ENCODE assay signal across 35 cellular contexts in genomic region chrX:56288607-56289006, GRCh38.
"Had no signal": no experiment of that assay in that cellular context is flagged by ENCODE, and none has a peak within 500 bp of the region (broad histone marks: within the 10 kb centered on the region; RNA-seq: fewer than 3 reads in every experiment).

No MANE protein-coding gene starts in this region.

- H3K27me3 ChIP-seq: cardiac muscle cell had no signal

- FAIRE-seq: bronchial epithelial cell, TTC549 had no signal

- H3K4me3 Mint-ChIP-seq: activated B cell treated with CpG ODN at 0.5 μM for 24 hours; activated CD4-positive, alpha-beta memory T cell treated with anti-CD3 and anti-CD28 coated beads for 36 hours; activated CD4-positive, alpha-beta T cell treated with anti-CD3 and anti-CD28 coated beads, Interleukin-2, amount 10 ng/mL, durations not matched to agents 24 days and 14 days; activated CD8-positive, alpha-beta T cell treated with anti-CD3 and anti-CD28 coated beads for 36 hours; activated naive CD4-positive, alpha-beta T cell treated with anti-CD3 and anti-CD28 coated beads for 36 hours; activated naive CD8-positive, alpha-beta T cell treated with anti-CD3 and anti-CD28 coated beads for 36 hours; activated T-cell treated with anti-CD3 and anti-CD28 coated beads, Interleukin-2, amount 50 U/mL, for 4 hours; activated T-cell treated with anti-CD3 and anti-CD28 coated beads, Interleukin-2, amount 50 U/mL, for 72 hours; activated T-helper 1 cell treated with anti-CD3 and anti-CD28 coated beads, Interleukin-12 subunit alpha, Interleukin-12 subunit beta, Interleukin-2, Interleukin-4 antibody, amounts not matched to agents 30 ng/mL and 10 ng/mL and 1 ng/mL, durations not matched to agents 14 hours and 24 hours and 36 hours; activated T-helper 17 cell treated with anti-CD3 and anti-CD28 coated beads, Interleukin-2, amount 50 U/mL, for 72 hours; brain; central memory CD8-positive, alpha-beta T cell; T-helper 2 cell treated with Interferon-gamma antibody and Interleukin-4, amounts not matched to agents 5 μg/mL and 100 μg/mL, for 36 hours had no signal

- H3K4me1 Mint-ChIP-seq: activated B cell treated with CpG ODN at 0.5 μM for 24 hours; activated naive CD8-positive, alpha-beta T cell treated with anti-CD3 and anti-CD28 coated beads for 36 hours; activated T-helper 17 cell treated with anti-CD3 and anti-CD28 coated beads, Interleukin-2, amount 50 U/mL, for 72 hours; brain; central memory CD8-positive, alpha-beta T cell had no signal

- H3K9me3 ChIP-seq: adrenal gland had no signal

- H3K4me1 ChIP-seq: adrenal gland had no signal

- H3K27me3 Mint-ChIP-seq: activated B cell treated with CpG ODN at 0.5 μM for 24 hours; activated CD4-positive, alpha-beta memory T cell treated with anti-CD3 and anti-CD28 coated beads for 36 hours; activated CD4-positive, alpha-beta T cell treated with anti-CD3 and anti-CD28 coated beads, Interleukin-2, amount 10 ng/mL, durations not matched to agents 24 days and 14 days; activated CD8-positive, alpha-beta T cell treated with anti-CD3 and anti-CD28 coated beads for 36 hours; activated naive CD8-positive, alpha-beta T cell treated with anti-CD3 and anti-CD28 coated beads for 36 hours; activated T-helper 17 cell treated with anti-CD3 and anti-CD28 coated beads, Interleukin-2, amount 50 U/mL, for 72 hours; brain had no signal

- H3K36me3 Mint-ChIP-seq: brain had no signal

- H3K4me3 ChIP-seq: adrenal gland, cardiac muscle cell had no signal

- H3K27ac ChIP-seq: adrenal gland, cardiac muscle cell, VCaP had no signal

- DNase-seq: activated B cell treated with CpG ODN at 0.5 μM for 24 hours; activated CD4-positive, alpha-beta memory T cell treated with anti-CD3 and anti-CD28 coated beads for 36 hours; activated CD4-positive, alpha-beta T cell treated with anti-CD3 and anti-CD28 coated beads for 4 hours; activated CD4-positive, alpha-beta T cell treated with anti-CD3 and anti-CD28 coated beads, Interleukin-2, amount 10 ng/mL, durations not matched to agents 24 days and 14 days; activated CD4-positive, alpha-beta T cell treated with anti-CD3 and anti-CD28 coated beads, Interleukin-2, amount 50 U/mL, for 1 hour; activated CD4-positive, alpha-beta T cell treated with anti-CD3 and anti-CD28 coated beads, Interleukin-2, amount 50 U/mL, for 4 hours; activated CD4-positive, CD25-positive, alpha-beta regulatory T cell treated with anti-CD3 and anti-CD28 coated beads, Interleukin-2, amount 50 U/mL, for 72 hours; activated CD8-positive, alpha-beta memory T cell treated with anti-CD3 and anti-CD28 coated beads, Interleukin-2, amount 50 U/mL, for 4 hours; activated CD8-positive, alpha-beta T cell treated with anti-CD3 and anti-CD28 coated beads for 36 hours; activated effector memory CD4-positive, alpha-beta T cell treated with anti-CD3 and anti-CD28 coated beads, Interleukin-2, amount 50 U/mL, for 16 hours; activated gamma-delta T cell treated with Interleukin-2 at 50 U/mL for 16 hours; activated naive CD4-positive, alpha-beta T cell; activated naive CD4-positive, alpha-beta T cell treated with anti-CD3 and anti-CD28 coated beads for 36 hours; activated naive CD4-positive, alpha-beta T cell treated with anti-CD3 and anti-CD28 coated beads, Interleukin-2, amount 50 U/mL, for 16 hours; activated naive CD8-positive, alpha-beta T cell treated with anti-CD3 and anti-CD28 coated beads for 36 hours; activated T-cell treated with anti-CD3 and anti-CD28 coated beads for 4 hours; activated T-cell treated with anti-CD3 and anti-CD28 coated beads, Interleukin-2, amount 50 U/mL, for 1 hour; activated T-cell treated with anti-CD3 and anti-CD28 coated beads, Interleukin-2, amount 50 U/mL, for 4 hours; activated T-cell treated with anti-CD3 and anti-CD28 coated beads, Interleukin-2, amount 50 U/mL, for 72 hours; adrenal gland; amniotic stem cell; aorta; cerebellar nuclear complex; T-helper 2 cell; T-helper 9 cell had no signal

- ATAC-seq: activated CD8-positive, alpha-beta T cell treated with anti-CD3 and anti-CD28 coated beads for 36 hours; activated T-cell treated with anti-CD3 and anti-CD28 coated beads, Interleukin-2, amount 50 U/mL, for 4 hours; activated T-cell treated with anti-CD3 and anti-CD28 coated beads, Interleukin-2, amount 50 U/mL, for 72 hours had no signal

- H3K9me3 Mint-ChIP-seq: activated B cell treated with CpG ODN at 0.5 μM for 24 hours; activated CD4-positive, alpha-beta memory T cell treated with anti-CD3 and anti-CD28 coated beads for 36 hours; activated CD4-positive, alpha-beta T cell treated with anti-CD3 and anti-CD28 coated beads, Interleukin-2, amount 10 ng/mL, durations not matched to agents 24 days and 14 days; activated CD8-positive, alpha-beta T cell treated with anti-CD3 and anti-CD28 coated beads for 36 hours; activated T-cell treated with anti-CD3 and anti-CD28 coated beads, Interleukin-2, amount 50 U/mL, for 4 hours; activated T-helper 17 cell treated with anti-CD3 and anti-CD28 coated beads, Interleukin-2, amount 50 U/mL, for 72 hours; central memory CD8-positive, alpha-beta T cell had no signal

- H3K27ac Mint-ChIP-seq: activated B cell treated with CpG ODN at 0.5 μM for 24 hours; activated CD4-positive, alpha-beta memory T cell treated with anti-CD3 and anti-CD28 coated beads for 36 hours; activated CD4-positive, alpha-beta T cell treated with anti-CD3 and anti-CD28 coated beads, Interleukin-2, amount 10 ng/mL, durations not matched to agents 24 days and 14 days; activated CD8-positive, alpha-beta T cell treated with anti-CD3 and anti-CD28 coated beads for 36 hours; activated naive CD4-positive, alpha-beta T cell treated with anti-CD3 and anti-CD28 coated beads for 36 hours; activated naive CD4-positive, alpha-beta T cell treated with anti-CD3 and anti-CD28 coated beads, Interleukin-2, amount 50 U/mL, for 72 hours; activated naive CD8-positive, alpha-beta T cell treated with anti-CD3 and anti-CD28 coated beads for 36 hours; activated T-cell treated with anti-CD3 and anti-CD28 coated beads, Interleukin-2, amount 50 U/mL, for 72 hours; activated T-helper 1 cell treated with anti-CD3 and anti-CD28 coated beads, Interleukin-12 subunit alpha, Interleukin-12 subunit beta, Interleukin-2, Interleukin-4 antibody, amounts not matched to agents 30 ng/mL and 10 ng/mL and 1 ng/mL, durations not matched to agents 14 hours and 24 hours and 36 hours; activated T-helper 17 cell treated with anti-CD3 and anti-CD28 coated beads, Interleukin-2, amount 50 U/mL, for 72 hours; brain; T-helper 2 cell treated with Interferon-gamma antibody and Interleukin-4, amounts not matched to agents 5 μg/mL and 100 μg/mL, for 36 hours had no signal

- H3K36me3 ChIP-seq: adrenal gland had no signal
